18 cellular contexts compared by ENCODE assay signal in genomic region chr9:87533291-87533690, GRCh38. TPM values are rescaled to one million over a fixed set of nuclear protein-coding genes. Genes with fewer than 3 reads are reported as not detected.
DNase-seq lines count a peak whose midpoint lies in the region; ATAC-seq and TF ChIP-seq lines count a peak whose summit lies in the region.
"Had no signal": no experiment of that assay in that cellular context is flagged by ENCODE, and none has a peak within 500 bp of the region (broad histone marks: within the 10 kb centered on the region; RNA-seq: fewer than 3 reads in every experiment).

No MANE protein-coding gene starts in this region.

- no peak overlapping the region for H3K27ac ChIP-seq in GM23338 (ENCODE audit: low read depth)
- H3K27ac ChIP-seq in endodermal cell (ENCODE audit: low read depth, low read length), result no peak overlapping the region
- no peak overlapping the region for H3K27ac ChIP-seq in prostate gland
- H3K27ac ChIP-seq: GM23248, SJCRH30 had no signal

- H3K9me2 ChIP-seq in GM23338 (ENCODE audit: insufficient read depth), result no peaks in the 10 kb centered on the region

- H3K4me3 ChIP-seq in GM23338, result no peak overlapping the region
- H3K4me3 ChIP-seq in endodermal cell (ENCODE audit: low read length), result no peak overlapping the region
- no peak overlapping the region for H3K4me3 ChIP-seq in prostate gland
- H3K4me3 ChIP-seq: GM23248, SJCRH30 had no signal

- H4K20me1 ChIP-seq in GM23338 (replicated peaks; ENCODE audit: insufficient read depth), result peaks cover 57% of the 10 kb centered on the region

- H3K79me2 ChIP-seq in GM23338 (replicated peaks; ENCODE audit: insufficient read depth), result peaks cover 92% of the 10 kb centered on the region

- H3K4me1 Mint-ChIP-seq in GM23338 (peaks cover 75% of the 10 kb centered on the region), endodermal cell (peaks cover 29% of the 10 kb centered on the region)

- H3K27ac Mint-ChIP-seq in GM23338 (no peak overlapping the region), endodermal cell (no peak overlapping the region)

- H3K4me1 ChIP-seq in GM23338 (ENCODE audit: insufficient read depth) (peaks cover 47% of the 10 kb centered on the region), endodermal cell (ENCODE audit: control insufficient read depth, insufficient read depth, low read length) (peaks cover 5% of the 10 kb centered on the region), prostate gland (replicated peaks) (peaks cover 3% of the 10 kb centered on the region)

- no peak overlapping the region for H2AFZ ChIP-seq in GM23338
- H2AFZ ChIP-seq: GM23248 had no signal

- 0 out of 2 replicates have a peak, but pooled peaks cover 3% of the 10 kb centered on the region for H3K36me3 ChIP-seq in GM23338 (ENCODE audit: insufficient read depth)
- peaks cover 13% of the 10 kb centered on the region for H3K36me3 ChIP-seq in endodermal cell (ENCODE audit: control insufficient read depth, insufficient read depth, low read length)
- no peaks in the 10 kb centered on the region for H3K36me3 ChIP-seq in prostate gland
- H3K36me3 ChIP-seq: SJCRH30 had no signal

- no peaks in the 10 kb centered on the region; the same call in 1 of the 2 replicates for H3F3A ChIP-seq in GM23338 (replicated peaks; ENCODE audit: low read depth)

- peak; percentile 3 for DNase-seq in SIG-M5 treated with dmso at 0.1 percent for 504 hours (lab: John Stamatoyannopoulos, UW; ENCODE audit: unreplicated experiment)
- DNase-seq in SIG-M5 (lab: John Stamatoyannopoulos, UW), result no peak
- no peak for DNase-seq in GM23338 (ENCODE audit: low spot score)
- DNase-seq in endodermal cell, result no peak
- DNase-seq in ureter (ENCODE audit: low spot score), result peak; percentile 30
- DNase-seq in omental fat pad (ENCODE audit: low spot score), result no peak
- no peak for DNase-seq in NCI-H2227 treated with DMSO at 0.1 percent for 48 hours (lab: John Stamatoyannopoulos, UW)
- no peak for DNase-seq in prostate gland (ENCODE audit: low spot score)
- DNase-seq: 8988T, DMS79, GM23248, Kasumi-1, NCI-H1694, NCI-H2081, NCI-H446 treated with DMSO at 0.1 percent for 48 hours, NCI-H526 treated with DMSO at 0.1 percent for 48 hours, SJCRH30 had no signal

- 90 to 100% methylated on average over 1 to 2 of the region's 2 CpGs for WGBS in endodermal cell (ENCODE audit: insufficient coverage in 1 of 2, insufficient read length in 1 of 2), 2 experiments
- 100% methylated on average over 2 of the region's 2 CpGs for WGBS in prostate gland

- peak in 1 of 2 experiments; percentile 30; a peak in 2 of 4 replicates for TF ChIP-seq CTCF in GM23338 (conservative IDR thresholded peaks at IDR 0.05; ENCODE audit: low read depth in 2 of 2)
- TF ChIP-seq CTCF in endodermal cell (conservative IDR thresholded peaks at IDR 0.05), result peak; percentile 24
- no peak for TF ChIP-seq CTCF in omental fat pad (IDR thresholded peaks at IDR 0.05)
- no peak for TF ChIP-seq CTCF in prostate gland (IDR thresholded peaks at IDR 0.05)

- ATAC-seq in GM23338, result peak; percentile 22
- ATAC-seq in omental fat pad (ENCODE audit: low FRiP score), result no peak

- peaks cover 6% of the 10 kb centered on the region for H3K27me3 Mint-ChIP-seq in GM23338 (ENCODE audit: insufficient read depth, low read depth, poor library complexity)
- H3K27me3 Mint-ChIP-seq in endodermal cell (ENCODE audit: insufficient read depth), result no peaks in the 10 kb centered on the region

- no peak overlapping the region for H3K4me2 ChIP-seq in GM23338

- H3K9me3 Mint-ChIP-seq in GM23338 (no peaks in the 10 kb centered on the region), endodermal cell (no peaks in the 10 kb centered on the region)
- H3K9me3 Mint-ChIP-seq: CD14-positive monocyte had no signal

- H3K27me3 ChIP-seq in GM23338 (ENCODE audit: insufficient read depth) (no peaks in the 10 kb centered on the region), endodermal cell (ENCODE audit: control insufficient read depth, insufficient read depth, low read length, poor library complexity, severe bottlenecking) (no peaks in the 10 kb centered on the region), prostate gland (replicated peaks; ENCODE audit: insufficient read depth) (no peaks in the 10 kb centered on the region)
- H3K27me3 ChIP-seq: SJCRH30 had no signal

- no peak overlapping the region for H3K9ac ChIP-seq in endodermal cell (ENCODE audit: extremely low read depth, low read length, poor library complexity, severe bottlenecking)
- H3K9ac ChIP-seq: GM23248 had no signal

- H3K36me3 Mint-ChIP-seq in GM23338 (ENCODE audit: low read depth) (peaks cover 2% of the 10 kb centered on the region; the same call in 1 of the 3 replicates), endodermal cell (ENCODE audit: low read depth) (peaks cover 7% of the 10 kb centered on the region)

- TF ChIP-seq POLR2A in prostate gland (IDR thresholded peaks at IDR 0.05), result no peak

- H3K9me3 ChIP-seq in endodermal cell (ENCODE audit: control insufficient read depth, low read length), result no peaks in the 10 kb centered on the region
- no peaks in the 10 kb centered on the region for H3K9me3 ChIP-seq in prostate gland
- H3K9me3 ChIP-seq: SJCRH30 had no signal

- H3K4me3 Mint-ChIP-seq in GM23338 (no peak overlapping the region), endodermal cell (no peak overlapping the region)
- H3K4me3 Mint-ChIP-seq: CD14-positive monocyte had no signal

- intact Hi-C loops in prostate gland (cut with DNase I), result no loop called here

TF ChIP-seq in GM23338, 12 proteins besides CTCF, POLR2A, EP300 and RAD21 (continues in another document):
- TF ChIP-seq NANOG (IDR thresholded peaks at IDR 0.05; ENCODE audit: borderline replicate concordance) (no peak), CREB1 (CRISPR knock-in tag; IDR thresholded peaks at IDR 0.05; ENCODE audit: low read depth) (no peak), REST (IDR thresholded peaks at IDR 0.05; ENCODE audit: unreplicated experiment) (no peak), EZH2phosphoT487 (IDR thresholded peaks at IDR 0.05; ENCODE audit: unreplicated experiment) (no peak)

RNA-seq across cellular contexts. Expression of gene DAPK1, which starts 35.6 kb away (rescaled TPM):
- 109 and 134 TPM in 2 replicates for total RNA-seq in GM23338 (2014; rRNA removed; shearing (Covaris generic))
- polyA plus RNA-seq in GM23338 (2016; fragmentation: Nextera tagmentation; extraction: Ambion mirVana), result 32.2 and 37.0 TPM in 2 replicates
- total RNA-seq in endodermal cell (100 to 1,000 TPM; 117 to 139 TPM), ureter (100 TPM), omental fat pad (100 to 1,000 TPM in 2 of 4 donors, 10 to 100 TPM in 2; 56.1 to 214 (median 88.1) TPM), prostate gland (10 to 100 TPM; 13.9 to 39.1 TPM)
- polyA plus RNA-seq in endodermal cell (2013, experiment 1 of 2), result 39.1 TPM
- 33.2 TPM for polyA plus RNA-seq in endodermal cell (2013, experiment 2 of 2)

Comparison
In these comparisons a context has a peak if more than half of its experiments do, and no peak if none do; other contexts are left out.
1. DNase-seq: peak in SIG-M5 treated with dmso at 0.1 percent for 504 hours (single experiment) and ureter (single experiment); none in SIG-M5 (single experiment), GM23338 (single experiment), endodermal cell (single experiment), omental fat pad (single experiment), NCI-H2227 treated with DMSO at 0.1 percent for 48 hours (single experiment) and prostate gland (single experiment).